ENCODE assay signal across 1 cellular context in genomic region chr2:70069049-70069448, GRCh38.
TF ChIP-seq lines count a peak whose summit lies in the region.

No MANE protein-coding gene starts in this region.

TF ChIP-seq in IMR-90, 13 proteins besides CTCF, POLR2A, EP300 and RAD21:
- TF ChIP-seq RFX5 (IDR thresholded peaks at IDR 0.05; ENCODE audit: low read depth, low read length) (no peak), MAFK (IDR thresholded peaks at IDR 0.05; ENCODE audit: low read depth, low read length) (no peak), MAZ (IDR thresholded peaks at IDR 0.05; ENCODE audit: borderline replicate concordance, low read depth, low read length) (no peak), NFE2L2 (IDR thresholded peaks at IDR 0.05; ENCODE audit: low read depth, low read length) (no peak), CEBPB (IDR thresholded peaks at IDR 0.05; ENCODE audit: low read depth, low read length) (peak; percentile 40; the same call in 1 of the 2 replicates), SMC3 (IDR thresholded peaks at IDR 0.05; ENCODE audit: low read depth, low read length) (no peak)
